Comparison of ENCODE assay signal across 1 cellular context in the genomic region with DNA sequence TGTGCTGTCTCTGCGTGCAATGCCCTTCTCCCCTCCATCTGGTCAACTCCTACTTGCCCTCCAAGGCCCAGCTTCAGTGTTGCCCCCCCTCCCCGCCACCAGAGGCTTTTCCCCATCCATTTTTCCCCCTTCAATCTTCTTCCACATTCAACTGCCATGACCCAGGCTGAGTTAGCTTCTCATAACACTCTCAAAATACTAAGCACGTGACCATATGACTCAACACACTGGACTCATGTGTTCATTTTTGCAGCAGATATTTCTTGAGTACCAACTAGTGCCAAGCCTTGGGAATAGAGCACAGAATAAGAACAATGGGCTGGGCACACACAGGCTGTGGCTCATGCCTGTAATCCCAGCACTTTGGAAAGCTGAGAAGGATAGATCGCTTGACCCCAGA.
TF ChIP-seq lines count a peak whose summit lies in the region.

No MANE protein-coding gene starts in this region.

TF ChIP-seq in WTC11, 78 proteins besides CTCF, POLR2A, EP300 and RAD21 (continued from another document):
- TF ChIP-seq MXD4 (CRISPR knock-in tag; IDR thresholded peaks at IDR 0.05; ENCODE audit: borderline replicate concordance), result no peak
- no peak for TF ChIP-seq IRF2 (CRISPR knock-in tag; IDR thresholded peaks at IDR 0.05; ENCODE audit: borderline replicate concordance, low read depth)
